ENCODE assay signal across 10 cellular contexts in the genomic region with DNA sequence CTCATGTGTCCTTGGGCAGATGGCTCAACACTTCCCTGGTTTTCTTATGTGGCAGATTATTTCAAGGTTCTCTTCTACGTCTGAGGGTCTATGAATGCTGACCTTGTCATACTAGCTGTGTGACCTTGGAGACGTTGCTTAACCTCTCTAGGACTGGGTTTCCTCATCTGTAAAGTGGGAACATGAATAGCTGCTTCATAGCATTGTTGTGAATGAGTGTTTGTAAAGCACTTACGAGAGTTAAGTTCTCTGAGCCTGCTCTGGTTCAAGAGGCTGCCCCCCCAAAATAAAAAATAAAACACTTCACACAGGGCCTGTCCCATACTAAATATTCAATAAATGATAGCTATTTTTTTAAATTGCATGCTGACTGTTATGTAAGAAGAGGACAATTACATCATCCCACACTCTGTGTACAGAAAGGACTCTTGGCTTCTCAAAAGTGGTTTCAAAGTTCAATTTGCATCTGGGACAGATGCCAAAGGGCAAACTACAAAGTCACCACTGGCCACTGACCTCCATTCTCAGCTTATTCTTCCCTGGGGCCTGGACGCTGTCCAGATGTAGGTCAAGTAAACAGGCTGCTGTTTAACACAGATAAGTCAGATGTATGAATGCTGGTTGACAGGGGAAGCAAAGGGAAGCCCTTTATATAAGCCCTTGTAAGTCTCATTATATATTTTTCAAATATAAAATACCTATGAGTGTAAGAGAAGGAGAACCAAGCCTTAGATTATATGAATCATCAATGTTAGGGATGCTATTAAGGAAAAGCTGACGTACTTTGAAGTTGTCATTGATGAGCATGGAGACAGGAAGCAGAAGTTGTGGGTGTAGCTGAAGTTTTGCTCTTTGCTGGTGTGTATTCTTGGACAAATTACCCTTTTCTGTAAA. TPM values are rescaled to one million over a fixed set of nuclear protein-coding genes. Genes with fewer than 3 reads are reported as not detected.
A peak's percentile ranks its signal among the peaks of the same experiment; 100 is the strongest.
DNase-seq lines count a peak whose midpoint lies in the region; ATAC-seq and TF ChIP-seq lines count a peak whose summit lies in the region.
"Had no signal": no experiment of that assay in that cellular context is flagged by ENCODE, and none has a peak within 500 bp of the region (broad histone marks: within the 10 kb centered on the region; RNA-seq: fewer than 3 reads in every experiment).

No MANE protein-coding gene starts in this region.

- TF ChIP-seq CTCF in fibroblast of the aortic adventitia (IDR thresholded peaks at IDR 0.05; ENCODE audit: insufficient read depth, low read length): no peak
- no peak for TF ChIP-seq CTCF in ovary (IDR thresholded peaks at IDR 0.05)

- H3K4me3 ChIP-seq in fibroblast of the aortic adventitia (ENCODE audit: low read depth, low read length) (no peak overlapping the region), ovary (no peak overlapping the region)

- H3K9me3 ChIP-seq in ovary: no peaks in the 10 kb centered on the region

- H3K4me1 ChIP-seq in ovary (ENCODE audit: insufficient read depth): peaks cover 2% of the 10 kb centered on the region

- no peak overlapping the region for H3K27ac Mint-ChIP-seq in activated naive CD4-positive, alpha-beta T cell treated with anti-CD3 and anti-CD28 coated beads, Interleukin-2, amount 50 U/mL, for 72 hours
- no peak overlapping the region for H3K27ac Mint-ChIP-seq in activated naive CD8-positive, alpha-beta T cell treated with anti-CD3 and anti-CD28 coated beads for 36 hours

- peak overlapping the region in 1 of 2 donors; percentile 23 for H3K27ac ChIP-seq in ovary

- no peaks in the 10 kb centered on the region for H3K27me3 ChIP-seq in ovary

- no peaks in the 10 kb centered on the region for H3K36me3 ChIP-seq in ovary

- intact Hi-C loops in ovary (cut with DNase I): no loop called here

- no peak for TF ChIP-seq EP300 in ovary (IDR thresholded peaks at IDR 0.05)

- H3K4me1 Mint-ChIP-seq in activated naive CD8-positive, alpha-beta T cell treated with anti-CD3 and anti-CD28 coated beads for 36 hours: no peaks in the 10 kb centered on the region

- no peaks in the 10 kb centered on the region for H3K9me3 Mint-ChIP-seq in activated naive CD4-positive, alpha-beta T cell treated with anti-CD3 and anti-CD28 coated beads, Interleukin-2, amount 50 U/mL, for 72 hours
- no peaks in the 10 kb centered on the region for H3K9me3 Mint-ChIP-seq in activated naive CD8-positive, alpha-beta T cell treated with anti-CD3 and anti-CD28 coated beads for 36 hours

- peaks cover 34% of the 10 kb centered on the region for H3K27me3 Mint-ChIP-seq in activated naive CD8-positive, alpha-beta T cell treated with anti-CD3 and anti-CD28 coated beads for 36 hours

- H3K4me3 Mint-ChIP-seq in activated naive CD8-positive, alpha-beta T cell treated with anti-CD3 and anti-CD28 coated beads for 36 hours: no peak overlapping the region

- WGBS in ovary, 3 donors: 13 to 19% (median 16%) methylated on average over 5 of the region's 5 CpGs

- DNase-seq in EH (ENCODE audit: low read depth): peak; percentile 64
- peak; percentile 77 for DNase-seq in RPMI7951 (ENCODE audit: low read depth)
- DNase-seq in fibroblast of the aortic adventitia (ENCODE audit: low read depth): peak; percentile 80
- DNase-seq in ovary: peak; percentile 35 to 69 (median 60)
- DNase-seq in NCI-H128 (lab: John Stamatoyannopoulos, UW; ENCODE audit: unreplicated experiment): no peak
- no peak for DNase-seq in activated naive CD4-positive, alpha-beta T cell treated with anti-CD3 and anti-CD28 coated beads, Interleukin-2, amount 50 U/mL, for 72 hours (ENCODE audit: low spot score in 2 of 2)
- DNase-seq in activated naive CD8-positive, alpha-beta T cell treated with anti-CD3 and anti-CD28 coated beads for 36 hours: no peak
- DNase-seq: activated T-cell treated with anti-CD3 and anti-CD28 coated beads, Interleukin-2, amount 50 U/mL, for 1 hour; NCI-H524 treated with DMSO at 0.1 percent for 48 hours had no signal

- no peak for TF ChIP-seq POLR2A in ovary (IDR thresholded peaks at IDR 0.05)

- no peak for ATAC-seq in GM18909 (IDR thresholded peaks at IDR 0.05; ENCODE audit: poor library complexity, unreplicated experiment)
- no peak for ATAC-seq in activated naive CD4-positive, alpha-beta T cell treated with anti-CD3 and anti-CD28 coated beads, Interleukin-2, amount 50 U/mL, for 72 hours

- H3K36me3 Mint-ChIP-seq in activated naive CD4-positive, alpha-beta T cell treated with anti-CD3 and anti-CD28 coated beads, Interleukin-2, amount 50 U/mL, for 72 hours: no peaks in the 10 kb centered on the region
- no peaks in the 10 kb centered on the region for H3K36me3 Mint-ChIP-seq in activated naive CD8-positive, alpha-beta T cell treated with anti-CD3 and anti-CD28 coated beads for 36 hours

RNA-seq across cellular contexts. Expression of a gene that starts 15.4 kb away (rescaled TPM):
- total RNA-seq in RPMI7951 (2014; rRNA removed; shearing (Covaris generic)): 23.6 and 26.4 TPM in 2 replicates
- total RNA-seq in fibroblast of the aortic adventitia (ENCODE audit: low replicate concordance) (42.6 and 68.8 TPM in 2 replicates), ovary (10 to 100 TPM; 57.1 to 86.5 (median 63.2) TPM)
- 10 to 100 TPM; 36.7 to 71.3 TPM for polyA plus RNA-seq in ovary
- total RNA-seq in activated naive CD4-positive, alpha-beta T cell treated with anti-CD3 and anti-CD28 coated beads, Interleukin-2, amount 50 U/mL, for 72 hours: 10 to 100 TPM; 68.1 to 72.4 TPM
- total RNA-seq in activated naive CD8-positive, alpha-beta T cell treated with anti-CD3 and anti-CD28 coated beads for 36 hours: 10 to 100 TPM; 37.5 to 47.8 TPM

RNA-seq across cellular contexts. Expression of a gene that starts 22.7 kb away (rescaled TPM):
- not detected in 2 replicates for total RNA-seq in RPMI7951 (2014; rRNA removed; shearing (Covaris generic))
- total RNA-seq in fibroblast of the aortic adventitia (ENCODE audit: low replicate concordance) (not detected in 2 replicates), ovary (not detected)
- not detected for polyA plus RNA-seq in ovary
- under 1 TPM; 0.18 to 0.21 TPM for total RNA-seq in activated naive CD4-positive, alpha-beta T cell treated with anti-CD3 and anti-CD28 coated beads, Interleukin-2, amount 50 U/mL, for 72 hours
- total RNA-seq in activated naive CD8-positive, alpha-beta T cell treated with anti-CD3 and anti-CD28 coated beads for 36 hours: under 1 TPM; 0.14 to 0.22 TPM

RNA-seq across cellular contexts. Expression of a gene that starts 37.3 kb away (rescaled TPM):
- total RNA-seq in RPMI7951 (2014; rRNA removed; shearing (Covaris generic)): 2,664 and 2,696 TPM in 2 replicates
- total RNA-seq in fibroblast of the aortic adventitia (ENCODE audit: low replicate concordance) (2,801 and 6,665 TPM in 2 replicates), ovary (over 10,000 TPM in 1 of 7 donors, 1,000 to 10,000 TPM in 6; 2,824 to 11,226 (median 3,297) TPM)
- polyA plus RNA-seq in ovary: 1,000 to 10,000 TPM; 5,564 to 8,248 TPM
- 1,000 to 10,000 TPM; 2,907 to 3,757 TPM for total RNA-seq in activated naive CD4-positive, alpha-beta T cell treated with anti-CD3 and anti-CD28 coated beads, Interleukin-2, amount 50 U/mL, for 72 hours
- total RNA-seq in activated naive CD8-positive, alpha-beta T cell treated with anti-CD3 and anti-CD28 coated beads for 36 hours: 1,000 to 10,000 TPM; 2,835 to 2,863 TPM

Comparison
In these comparisons a context has a peak if more than half of its experiments do, and no peak if none do; other contexts are left out.
1. DNase-seq: peak in EH (single experiment), RPMI7951 (single experiment), fibroblast of the aortic adventitia (single experiment) and ovary (5 of 5); none in NCI-H128 (single experiment), activated naive CD4-positive, alpha-beta T cell treated with anti-CD3 and anti-CD28 coated beads, Interleukin-2, amount 50 U/mL, for 72 hours (0 of 2) and activated naive CD8-positive, alpha-beta T cell treated with anti-CD3 and anti-CD28 coated beads for 36 hours (single experiment).